Comparison of ENCODE assay signal across 23 cellular contexts in genomic region chr1:111302374-111302773, GRCh38. TPM values are rescaled to one million over a fixed set of nuclear protein-coding genes. Genes with fewer than 3 reads are reported as not detected.
DNase-seq lines count a peak whose midpoint lies in the region; ATAC-seq, FAIRE-seq and TF ChIP-seq lines count a peak whose summit lies in the region.
"Had no signal": no experiment of that assay in that cellular context is flagged by ENCODE, and none has a peak within 500 bp of the region (broad histone marks: within the 10 kb centered on the region; RNA-seq: fewer than 3 reads in every experiment).

No MANE protein-coding gene starts in this region.

- peaks cover 6 to 25% of the 10 kb centered on the region in 2 donors for H3K36me3 Mint-ChIP-seq in naive B cell
- peaks cover 4% of the 10 kb centered on the region for H3K36me3 Mint-ChIP-seq in activated CD4-positive, alpha-beta T cell treated with anti-CD3 and anti-CD28 coated beads, Interleukin-2, amount 10 ng/mL, durations not matched to agents 7 days and 5 days (ENCODE audit: low read depth)
- H3K36me3 Mint-ChIP-seq: CD14-positive monocyte had no signal

- no peak overlapping the region for H3K4me3 ChIP-seq in MM.1S (ENCODE audit: low read length)
- H3K4me3 ChIP-seq: BLaER1, GM23338 had no signal

- peaks cover 9 to 21% (median 15%) of the 10 kb centered on the region in 3 donors for H3K4me1 Mint-ChIP-seq in naive B cell
- H3K4me1 Mint-ChIP-seq in activated CD4-positive, alpha-beta T cell treated with anti-CD3 and anti-CD28 coated beads, Interleukin-2, amount 10 ng/mL, durations not matched to agents 7 days and 5 days: peaks cover 4% of the 10 kb centered on the region
- H3K4me1 Mint-ChIP-seq: CD14-positive monocyte; CD4-positive, alpha-beta memory T cell had no signal

- H3K4me3 Mint-ChIP-seq in naive B cell: peak overlapping the region in 5 of 8 donors; percentile 6 to 73 (median 52)
- no peak overlapping the region for H3K4me3 Mint-ChIP-seq in activated CD4-positive, alpha-beta T cell treated with anti-CD3 and anti-CD28 coated beads, Interleukin-2, amount 10 ng/mL, durations not matched to agents 7 days and 5 days
- H3K4me3 Mint-ChIP-seq: CD14-positive monocyte; CD4-positive, alpha-beta memory T cell; GM23338; HFFc6 had no signal

- no peaks in the 10 kb centered on the region for H3K36me3 ChIP-seq in MM.1S (replicated peaks; ENCODE audit: insufficient read depth, low read length)
- H3K36me3 ChIP-seq: BLaER1 had no signal

- H3K79me2 ChIP-seq in MM.1S (ENCODE audit: low read length): no peaks in the 10 kb centered on the region

- peak overlapping the region in 2 of 6 donors; percentile 17 to 77 for H3K27ac Mint-ChIP-seq in naive B cell
- no peak overlapping the region for H3K27ac Mint-ChIP-seq in activated CD4-positive, alpha-beta T cell treated with anti-CD3 and anti-CD28 coated beads, Interleukin-2, amount 10 ng/mL, durations not matched to agents 7 days and 5 days
- H3K27ac Mint-ChIP-seq: CD14-positive monocyte; CD4-positive, alpha-beta memory T cell; GM23338; HFFc6 had no signal

- H2AFZ ChIP-seq in MM.1S (ENCODE audit: low read length): no peak overlapping the region
- H2AFZ ChIP-seq: GM23338 had no signal

- H4K20me1 ChIP-seq in MM.1S (ENCODE audit: insufficient read depth, low read length): no peaks in the 10 kb centered on the region
- H4K20me1 ChIP-seq: BLaER1 had no signal

- ATAC-seq in GM21717 (IDR thresholded peaks at IDR 0.05; ENCODE audit: unreplicated experiment): peak; percentile 70
- ATAC-seq in naive B cell (ENCODE audit: low read depth in 2 of 2): peak in 1 of 2 donors; percentile 45
- ATAC-seq: GM23338, HCT116 had no signal

- TF ChIP-seq CTCF in MM.1S (IDR thresholded peaks at IDR 0.05; ENCODE audit: low read length): no peak

- no peaks in the 10 kb centered on the region for H3K9me2 ChIP-seq in MM.1S (replicated peaks; ENCODE audit: insufficient read depth, low read length)

- FAIRE-seq in GM18507 (lab: Jason Lieb, UNC): peak; percentile 51

- H3F3A ChIP-seq in MM.1S (ENCODE audit: insufficient read depth, low read length): no peaks in the 10 kb centered on the region

- POLR2A ChIA-PET in activated CD4-positive, alpha-beta T cell treated with anti-CD3 and anti-CD28 coated beads, Interleukin-2, amount 10 ng/mL, durations not matched to agents 7 days and 5 days (lab: Charles Lee): no interaction called here

- H3K4me2 ChIP-seq in MM.1S (ENCODE audit: low read depth, low read length): no peak overlapping the region
- H3K4me2 ChIP-seq: BLaER1, GM23338, KMS-11 had no signal

- H3K9me3 ChIP-seq in MM.1S (replicated peaks; ENCODE audit: insufficient read depth, low read length): no peaks in the 10 kb centered on the region

- H3K4me1 ChIP-seq in MM.1S (ENCODE audit: low read length): no peaks in the 10 kb centered on the region
- H3K4me1 ChIP-seq: BLaER1 had no signal

- H3K27me3 Mint-ChIP-seq in naive B cell: peaks cover 0 to 20% (median 0%) of the 10 kb centered on the region in 3 donors
- peaks cover 15% of the 10 kb centered on the region for H3K27me3 Mint-ChIP-seq in activated CD4-positive, alpha-beta T cell treated with anti-CD3 and anti-CD28 coated beads, Interleukin-2, amount 10 ng/mL, durations not matched to agents 7 days and 5 days
- H3K27me3 Mint-ChIP-seq: CD4-positive, alpha-beta memory T cell had no signal

- CTCF ChIA-PET in activated CD4-positive, alpha-beta T cell treated with anti-CD3 and anti-CD28 coated beads, Interleukin-2, amount 10 ng/mL, durations not matched to agents 7 days and 5 days (lab: Charles Lee): no interaction called here

- peaks cover 0 to 46% (median 29%) of the 10 kb centered on the region in 7 donors for H3K9me3 Mint-ChIP-seq in naive B cell
- H3K9me3 Mint-ChIP-seq in activated CD4-positive, alpha-beta T cell treated with anti-CD3 and anti-CD28 coated beads, Interleukin-2, amount 10 ng/mL, durations not matched to agents 7 days and 5 days: peaks cover 16% of the 10 kb centered on the region
- H3K9me3 Mint-ChIP-seq: HFFc6 had no signal

- no peak overlapping the region for H3K9ac ChIP-seq in MM.1S (ENCODE audit: low read length)
- H3K9ac ChIP-seq: BLaER1, KMS-11 had no signal

- H3K27ac ChIP-seq in MM.1S (ENCODE audit: low read length): no peak overlapping the region
- H3K27ac ChIP-seq: BLaER1, KMS-11 had no signal

- no peaks in the 10 kb centered on the region for H3K27me3 ChIP-seq in MM.1S (replicated peaks; ENCODE audit: insufficient read depth, low read length)
- H3K27me3 ChIP-seq: BLaER1 had no signal

- no peak for DNase-seq in GM18507 (ENCODE audit: extremely low spot score, insufficient read length, low read depth)
- peak; percentile 12 for DNase-seq in MM.1S
- DNase-seq in naive B cell: no peak
- no peak for DNase-seq in H4 (ENCODE audit: low spot score)
- DNase-seq in activated CD4-positive, alpha-beta T cell treated with anti-CD3 and anti-CD28 coated beads, Interleukin-2, amount 10 ng/mL, durations not matched to agents 7 days and 5 days: no peak
- DNase-seq in activated effector memory CD4-positive, alpha-beta T cell treated with anti-CD3 and anti-CD28 coated beads, Interleukin-2, amount 50 U/mL, for 16 hours: no peak
- DNase-seq in NCI-H345 treated with DMSO at 0.1 percent for 48 hours (lab: John Stamatoyannopoulos, UW; ENCODE audit: unreplicated experiment): no peak
- DNase-seq: CD4-positive, alpha-beta memory T cell; DMS153; DMS79; GDM1; H7; HFFc6 had no signal

RNA-seq across cellular contexts. Expression of gene CHIA, which starts 11.7 kb away (rescaled TPM):
- polyA plus RNA-seq in naive B cell (ENCODE audit: low read depth in 6 of 6): not detected
- total RNA-seq in H4 (2014; rRNA removed; shearing (Covaris generic)): not detected in 2 replicates
- total RNA-seq in activated CD4-positive, alpha-beta T cell treated with anti-CD3 and anti-CD28 coated beads, Interleukin-2, amount 10 ng/mL, durations not matched to agents 7 days and 5 days: not detected
- total RNA-seq: A172; CD4-positive, alpha-beta memory T cell; Daoy; GM23338; H7; HFFc6; HT1080; LHCN-M2 had no signal
- polyA plus RNA-seq: CD14-positive monocyte; CD4-positive, alpha-beta memory T cell; GM23338 had no signal
